29 cellular contexts compared by ENCODE assay signal in genomic region chr1:16198444-16199156, GRCh38. TPM values are rescaled to one million over a fixed set of nuclear protein-coding genes. Genes with fewer than 3 reads are reported as not detected.
DNase-seq lines count a peak whose midpoint lies in the region; ATAC-seq and TF ChIP-seq lines count a peak whose summit lies in the region.
"Had no signal": no experiment of that assay in that cellular context is flagged by ENCODE, and none has a peak within 500 bp of the region (broad histone marks: within the 10 kb centered on the region; RNA-seq: fewer than 3 reads in every experiment).

No MANE protein-coding gene starts in this region.

- H3K4me3 Mint-ChIP-seq in activated naive CD4-positive, alpha-beta T cell treated with anti-CD3 and anti-CD28 coated beads, Interleukin-2, amount 50 U/mL, for 24 hours, result no peak overlapping the region
- no peak overlapping the region for H3K4me3 Mint-ChIP-seq in activated naive CD4-positive, alpha-beta T cell treated with anti-CD3 and anti-CD28 coated beads for 36 hours
- no peak overlapping the region for H3K4me3 Mint-ChIP-seq in activated CD8-positive, alpha-beta T cell treated with anti-CD3 and anti-CD28 coated beads for 36 hours
- no peak overlapping the region for H3K4me3 Mint-ChIP-seq in stimulated activated naive CD8-positive, alpha-beta T cell treated with anti-CD3 and anti-CD28 coated beads, Interleukin-15, amount 100 ng/mL, for 72 hours
- H3K4me3 Mint-ChIP-seq: activated CD4-positive, alpha-beta T cell treated with anti-CD3 and anti-CD28 coated beads, Interleukin-2, amount 10 ng/mL, durations not matched to agents 24 days and 14 days; activated CD8-positive, alpha-beta memory T cell treated with anti-CD3 and anti-CD28 coated beads, Interleukin-2, amount 10 ng/mL, durations not matched to agents 7 days and 5 days; neural progenitor cell; stimulated activated naive CD8-positive, alpha-beta T cell treated with anti-CD3 and anti-CD28 coated beads, Interleukin-15, Interleukin-2, amounts not matched to agents 100 ng/mL and 50 ng/mL, for 24 hours had no signal

- DNase-seq in activated naive CD4-positive, alpha-beta T cell treated with anti-CD3 and anti-CD28 coated beads for 36 hours, result no peak
- no peak for DNase-seq in activated CD8-positive, alpha-beta T cell treated with anti-CD3 and anti-CD28 coated beads for 36 hours
- DNase-seq in foreskin keratinocyte, result no peak
- no peak for DNase-seq in stimulated activated naive CD8-positive, alpha-beta T cell treated with anti-CD3 and anti-CD28 coated beads, Interleukin-15, amount 100 ng/mL, for 72 hours
- no peak for DNase-seq in islet precursor cell
- no peak for DNase-seq in NCI-H1694 (lab: John Stamatoyannopoulos, UW)
- DNase-seq: activated CD4-positive, alpha-beta T cell treated with anti-CD3 and anti-CD28 coated beads, Interleukin-2, amount 10 ng/mL, durations not matched to agents 24 days and 14 days; activated CD8-positive, alpha-beta memory T cell treated with anti-CD3 and anti-CD28 coated beads, Interleukin-2, amount 10 ng/mL, durations not matched to agents 7 days and 5 days; activated naive CD4-positive, alpha-beta T cell; activated T-cell treated with anti-CD3 and anti-CD28 coated beads, Interleukin-2, amount 50 U/mL, for 48 hours; AML-193; anterior cingulate cortex; hippocampal formation; mesenchymal stem cell; NCI-H1048; NCI-H446; NCI-H774; SIG-M5; T1000 had no signal

- peak; percentile 39 for ATAC-seq in activated CD8-positive, alpha-beta T cell treated with anti-CD3 and anti-CD28 coated beads for 36 hours
- ATAC-seq in foreskin keratinocyte (peak; percentile 29), HG03354 (IDR thresholded peaks at IDR 0.05; ENCODE audit: poor library complexity, severe bottlenecking, unreplicated experiment) (no peak)
- peak; percentile 28 for ATAC-seq in stimulated activated naive CD8-positive, alpha-beta T cell treated with anti-CD3 and anti-CD28 coated beads, Interleukin-15, amount 100 ng/mL, for 72 hours
- ATAC-seq: activated CD8-positive, alpha-beta memory T cell treated with anti-CD3 and anti-CD28 coated beads, Interleukin-2, amount 10 ng/mL, durations not matched to agents 7 days and 5 days had no signal

- POLR2A ChIA-PET in activated CD8-positive, alpha-beta T cell treated with anti-CD3 and anti-CD28 coated beads for 36 hours (lab: Charles Lee), result no interaction called here

- TF ChIP-seq CTCF in activated CD8-positive, alpha-beta T cell treated with anti-CD3 and anti-CD28 coated beads for 36 hours (IDR thresholded peaks at IDR 0.05), result no peak
- no peak for TF ChIP-seq CTCF in foreskin keratinocyte (conservative IDR thresholded peaks at IDR 0.05)

- no peaks in the 10 kb centered on the region for H3K4me1 ChIP-seq in foreskin keratinocyte
- H3K4me1 ChIP-seq: breast epithelium, HAP-1, neural progenitor cell, right atrium auricular region had no signal

- H3K9me3 Mint-ChIP-seq in activated naive CD4-positive, alpha-beta T cell treated with anti-CD3 and anti-CD28 coated beads, Interleukin-2, amount 50 U/mL, for 24 hours, result no peaks in the 10 kb centered on the region
- H3K9me3 Mint-ChIP-seq in activated naive CD4-positive, alpha-beta T cell treated with anti-CD3 and anti-CD28 coated beads for 36 hours, result no peaks in the 10 kb centered on the region
- no peaks in the 10 kb centered on the region for H3K9me3 Mint-ChIP-seq in activated CD8-positive, alpha-beta T cell treated with anti-CD3 and anti-CD28 coated beads for 36 hours
- H3K9me3 Mint-ChIP-seq in stimulated activated naive CD8-positive, alpha-beta T cell treated with anti-CD3 and anti-CD28 coated beads, Interleukin-15, amount 100 ng/mL, for 72 hours, result no peaks in the 10 kb centered on the region
- H3K9me3 Mint-ChIP-seq: activated CD4-positive, alpha-beta T cell treated with anti-CD3 and anti-CD28 coated beads, Interleukin-2, amount 10 ng/mL, durations not matched to agents 24 days and 14 days; neural progenitor cell; stimulated activated naive CD8-positive, alpha-beta T cell treated with anti-CD3 and anti-CD28 coated beads, Interleukin-15, Interleukin-2, amounts not matched to agents 100 ng/mL and 50 ng/mL, for 24 hours had no signal

- H3K36me3 Mint-ChIP-seq in activated naive CD4-positive, alpha-beta T cell treated with anti-CD3 and anti-CD28 coated beads, Interleukin-2, amount 50 U/mL, for 24 hours, result peaks cover 2% of the 10 kb centered on the region
- peaks cover 1% of the 10 kb centered on the region for H3K36me3 Mint-ChIP-seq in activated naive CD4-positive, alpha-beta T cell treated with anti-CD3 and anti-CD28 coated beads for 36 hours (ENCODE audit: low read depth)
- peaks cover 2% of the 10 kb centered on the region for H3K36me3 Mint-ChIP-seq in activated CD8-positive, alpha-beta T cell treated with anti-CD3 and anti-CD28 coated beads for 36 hours (ENCODE audit: low read depth)
- H3K36me3 Mint-ChIP-seq: activated CD8-positive, alpha-beta memory T cell treated with anti-CD3 and anti-CD28 coated beads, Interleukin-2, amount 10 ng/mL, durations not matched to agents 7 days and 5 days had no signal

- no peak overlapping the region for H3K27ac ChIP-seq in foreskin keratinocyte
- H3K27ac ChIP-seq: breast epithelium, neural progenitor cell, right atrium auricular region, thoracic aorta, VCaP had no signal

- peak overlapping the region; percentile 18 for H3K27ac Mint-ChIP-seq in activated naive CD4-positive, alpha-beta T cell treated with anti-CD3 and anti-CD28 coated beads, Interleukin-2, amount 50 U/mL, for 24 hours
- no peak overlapping the region for H3K27ac Mint-ChIP-seq in activated naive CD4-positive, alpha-beta T cell treated with anti-CD3 and anti-CD28 coated beads for 36 hours
- peak overlapping the region; percentile 0 for H3K27ac Mint-ChIP-seq in activated CD8-positive, alpha-beta T cell treated with anti-CD3 and anti-CD28 coated beads for 36 hours
- H3K27ac Mint-ChIP-seq in stimulated activated naive CD8-positive, alpha-beta T cell treated with anti-CD3 and anti-CD28 coated beads, Interleukin-15, amount 100 ng/mL, for 72 hours, result peak overlapping the region in 1 of 2 donors; percentile 77
- H3K27ac Mint-ChIP-seq: activated CD4-positive, alpha-beta T cell treated with anti-CD3 and anti-CD28 coated beads, Interleukin-2, amount 10 ng/mL, durations not matched to agents 24 days and 14 days; activated CD8-positive, alpha-beta memory T cell treated with anti-CD3 and anti-CD28 coated beads, Interleukin-2, amount 10 ng/mL, durations not matched to agents 7 days and 5 days; stimulated activated naive CD8-positive, alpha-beta T cell treated with anti-CD3 and anti-CD28 coated beads, Interleukin-15, Interleukin-2, amounts not matched to agents 100 ng/mL and 50 ng/mL, for 24 hours had no signal

- H3K27me3 Mint-ChIP-seq in activated naive CD4-positive, alpha-beta T cell treated with anti-CD3 and anti-CD28 coated beads, Interleukin-2, amount 50 U/mL, for 24 hours, result no peaks in the 10 kb centered on the region
- no peaks in the 10 kb centered on the region for H3K27me3 Mint-ChIP-seq in activated naive CD4-positive, alpha-beta T cell treated with anti-CD3 and anti-CD28 coated beads for 36 hours (ENCODE audit: low read depth)
- H3K27me3 Mint-ChIP-seq in activated CD8-positive, alpha-beta T cell treated with anti-CD3 and anti-CD28 coated beads for 36 hours, result no peaks in the 10 kb centered on the region
- no peaks in the 10 kb centered on the region for H3K27me3 Mint-ChIP-seq in stimulated activated naive CD8-positive, alpha-beta T cell treated with anti-CD3 and anti-CD28 coated beads, Interleukin-15, amount 100 ng/mL, for 72 hours
- H3K27me3 Mint-ChIP-seq: stimulated activated naive CD8-positive, alpha-beta T cell treated with anti-CD3 and anti-CD28 coated beads, Interleukin-15, Interleukin-2, amounts not matched to agents 100 ng/mL and 50 ng/mL, for 24 hours had no signal

- no peaks in the 10 kb centered on the region for H3K27me3 ChIP-seq in foreskin keratinocyte
- H3K27me3 ChIP-seq: breast epithelium, neural progenitor cell, right atrium auricular region had no signal

- CTCF ChIA-PET in activated naive CD4-positive, alpha-beta T cell treated with anti-CD3 and anti-CD28 coated beads for 36 hours (lab: Charles Lee), result interaction anchor here (1.9 kb wide), 1 partner anchor 126 kb away, joined by 4 read pairs; the partner anchor contains the start of gene FAM131C
- CTCF ChIA-PET in activated CD8-positive, alpha-beta T cell treated with anti-CD3 and anti-CD28 coated beads for 36 hours (lab: Charles Lee), result interaction anchor here (0.9 to 1.4 kb wide), 2 partner anchors 38 to 116 kb away, joined by 3 to 4 read pairs; partner anchors contain the start of gene CPLANE2

- H3K4me1 Mint-ChIP-seq in activated naive CD4-positive, alpha-beta T cell treated with anti-CD3 and anti-CD28 coated beads, Interleukin-2, amount 50 U/mL, for 24 hours, result peaks cover 4% of the 10 kb centered on the region
- H3K4me1 Mint-ChIP-seq in activated naive CD4-positive, alpha-beta T cell treated with anti-CD3 and anti-CD28 coated beads for 36 hours (ENCODE audit: low read depth), result peaks cover 6% of the 10 kb centered on the region
- H3K4me1 Mint-ChIP-seq in activated CD8-positive, alpha-beta T cell treated with anti-CD3 and anti-CD28 coated beads for 36 hours (ENCODE audit: low read depth), result peaks cover 6% of the 10 kb centered on the region
- peaks cover 22% of the 10 kb centered on the region for H3K4me1 Mint-ChIP-seq in stimulated activated naive CD8-positive, alpha-beta T cell treated with anti-CD3 and anti-CD28 coated beads, Interleukin-15, amount 100 ng/mL, for 72 hours
- H3K4me1 Mint-ChIP-seq: neural progenitor cell had no signal

- intact Hi-C loops in activated naive CD4-positive, alpha-beta T cell treated with anti-CD3 and anti-CD28 coated beads for 36 hours (cut with micrococcal nuclease), result no loop called here
- intact Hi-C loops in activated CD8-positive, alpha-beta T cell treated with anti-CD3 and anti-CD28 coated beads for 36 hours (cut with micrococcal nuclease), result no loop called here

RNA-seq across cellular contexts. Expression of gene ARHGEF19, which starts 13.9 kb away (rescaled TPM):
- 1 to 10 TPM; 5.3 to 5.9 TPM for total RNA-seq in activated naive CD4-positive, alpha-beta T cell treated with anti-CD3 and anti-CD28 coated beads for 36 hours
- 1 to 10 TPM; 5.7 to 7.4 TPM for total RNA-seq in activated CD8-positive, alpha-beta T cell treated with anti-CD3 and anti-CD28 coated beads for 36 hours
- 10.7 and 15.3 TPM in 2 replicates for total RNA-seq in foreskin keratinocyte
- 11.1 and 13.9 TPM in 2 replicates for polyA plus RNA-seq in foreskin keratinocyte
- total RNA-seq: HT1080 had no signal

RNA-seq across cellular contexts. Expression of gene CPLANE2, which starts 38.4 kb away (rescaled TPM):
- total RNA-seq in activated naive CD4-positive, alpha-beta T cell treated with anti-CD3 and anti-CD28 coated beads for 36 hours, result 1 to 10 TPM; 2.7 to 4.0 TPM
- 1 to 10 TPM; 1.2 to 1.4 TPM for total RNA-seq in activated CD8-positive, alpha-beta T cell treated with anti-CD3 and anti-CD28 coated beads for 36 hours
- 5.1 and 5.4 TPM in 2 replicates for total RNA-seq in foreskin keratinocyte
- 3.4 and 4.1 TPM in 2 replicates for polyA plus RNA-seq in foreskin keratinocyte

RNA-seq across cellular contexts. Expression of gene EPHA2, which starts 42.7 kb away (rescaled TPM):
- total RNA-seq in activated naive CD4-positive, alpha-beta T cell treated with anti-CD3 and anti-CD28 coated beads for 36 hours, result under 1 TPM; 0.29 to 0.54 TPM
- total RNA-seq in activated CD8-positive, alpha-beta T cell treated with anti-CD3 and anti-CD28 coated beads for 36 hours, result not detected
- total RNA-seq in foreskin keratinocyte, result 138 and 139 TPM in 2 replicates
- 70.5 and 77.6 TPM in 2 replicates for polyA plus RNA-seq in foreskin keratinocyte
- total RNA-seq: activated CD4-positive, alpha-beta T cell treated with anti-CD3 and anti-CD28 coated beads, Interleukin-2, amount 10 ng/mL, durations not matched to agents 24 days and 14 days; activated CD8-positive, alpha-beta memory T cell treated with anti-CD3 and anti-CD28 coated beads, Interleukin-2, amount 10 ng/mL, durations not matched to agents 7 days and 5 days had no signal

Comparison
In these comparisons a context has a peak if more than half of its experiments do, and no peak if none do; other contexts are left out.
1. RNA of gene EPHA2, which starts 42.7 kb away (total RNA-seq): 138 to 139 TPM in foreskin keratinocyte; 0.29 to 0.54 TPM in activated naive CD4-positive, alpha-beta T cell treated with anti-CD3 and anti-CD28 coated beads for 36 hours and not detected in activated CD8-positive, alpha-beta T cell treated with anti-CD3 and anti-CD28 coated beads for 36 hours; every median in the first group is over 10 times any median in the second.